In genomic region chr6:144341831-144342527, GRCh38 we compare ENCODE assay signal across 12 cellular contexts. TPM values are rescaled to one million over a fixed set of nuclear protein-coding genes. Genes with fewer than 3 reads are reported as not detected.
A peak's percentile ranks its signal among the peaks of the same experiment; 100 is the strongest.
DNase-seq lines count a peak whose midpoint lies in the region; ATAC-seq and TF ChIP-seq lines count a peak whose summit lies in the region.
"Had no signal": no experiment of that assay in that cellular context is flagged by ENCODE, and none has a peak within 500 bp of the region (broad histone marks: within the 10 kb centered on the region; RNA-seq: fewer than 3 reads in every experiment).

No MANE protein-coding gene starts in this region.

- no peak overlapping the region for H3K18ac ChIP-seq in mesenchymal stem cell (ENCODE audit: low read depth in 1 of 2, low read length in 2 of 2)

- DNase-seq in DND-41 (no peak), RPMI7951 (ENCODE audit: low read depth) (peak; percentile 51), mesenchymal stem cell (no peak), NCI-H526 treated with DMSO at 0.1 percent for 48 hours (lab: John Stamatoyannopoulos, UW) (no peak), NCI-H345 treated with DMSO at 0.1 percent for 48 hours (lab: John Stamatoyannopoulos, UW; ENCODE audit: unreplicated experiment) (no peak), HFFc6 (no peak), testis (no peak)
- DNase-seq: activated CD4-positive, alpha-beta T cell treated with anti-CD3 and anti-CD28 coated beads for 1 hour; KG1; stimulated activated CD4-positive, alpha-beta T cell treated with anti-CD3 and anti-CD28 coated beads, Interleukin-4, amount 100 ng/mL, for 1 hour had no signal

- H2BK5ac ChIP-seq in mesenchymal stem cell (ENCODE audit: low read depth, low read length, poor library complexity, severe bottlenecking), result no peak overlapping the region

- H3K36me3 ChIP-seq in DND-41 (ENCODE audit: insufficient read depth, low read length) (0 out of 2 replicates have a peak, but pooled peaks cover 4% of the 10 kb centered on the region), mesenchymal stem cell (ENCODE audit: control insufficient read depth in 1 of 2, insufficient read depth in 2 of 2, low read depth in 1 of 2, low read length in 2 of 2) (peaks cover 0 to 3% of the 10 kb centered on the region in 2 experiments), testis (ENCODE audit: low read depth, missing control alignments) (no peaks in the 10 kb centered on the region)
- H3K36me3 ChIP-seq: ascending aorta had no signal

- H3K4me3 Mint-ChIP-seq in HFFc6, result no peak overlapping the region

- H2AK5ac ChIP-seq in mesenchymal stem cell (ENCODE audit: low read length, severe bottlenecking), result no peak overlapping the region

- no peak overlapping the region for H3K23ac ChIP-seq in mesenchymal stem cell (ENCODE audit: low read length in 2 of 2)

- no peak overlapping the region for H2BK120ac ChIP-seq in mesenchymal stem cell (ENCODE audit: low read depth, low read length)

- no peak overlapping the region for H2BK15ac ChIP-seq in mesenchymal stem cell (ENCODE audit: low read depth, poor library complexity, severe bottlenecking)

- TF ChIP-seq POLR2A in testis (IDR thresholded peaks at IDR 0.05), result no peak

- H3K27ac Mint-ChIP-seq in HFFc6, result no peak overlapping the region

- no peaks in the 10 kb centered on the region; the same call in 1 of the 2 replicates for H3K27me3 Mint-ChIP-seq in HFFc6 (ENCODE audit: insufficient read depth)

- no peak overlapping the region for H3K9ac ChIP-seq in DND-41 (ENCODE audit: low read depth, low read length)
- peak overlapping the region; percentile 22 for H3K9ac ChIP-seq in mesenchymal stem cell (ENCODE audit: low read length)

- intact Hi-C loops in testis (cut with DNase I; ENCODE audit: low total_unique reads), result no loop called here

- 96% methylated on average over 2 of the region's 5 CpGs for WGBS in mesenchymal stem cell
- 83 to 92% methylated on average over 5 of the region's 5 CpGs for WGBS in testis, 2 donors

- no peaks in the 10 kb centered on the region for H3K27me3 ChIP-seq in DND-41 (ENCODE audit: insufficient read depth, low read length, poor library complexity)
- no peaks in the 10 kb centered on the region for H3K27me3 ChIP-seq in mesenchymal stem cell (ENCODE audit: control insufficient read depth in 1 of 2, insufficient read depth in 1 of 2, low read length in 2 of 2)
- no peaks in the 10 kb centered on the region for H3K27me3 ChIP-seq in testis
- H3K27me3 ChIP-seq: ascending aorta had no signal

- peak overlapping the region in 1 of 2 experiments; percentile 8; a peak in 1 of 4 replicates for H3K4me3 ChIP-seq in DND-41 (ENCODE audit: low read depth in 1 of 2, low read length in 2 of 2)
- H3K4me3 ChIP-seq in mesenchymal stem cell (ENCODE audit: insufficient read depth in 1 of 2, low read depth in 1 of 2, low read length in 2 of 2), result no peak overlapping the region
- H3K4me3 ChIP-seq in testis, result no peak overlapping the region
- H3K4me3 ChIP-seq: ascending aorta had no signal

- H3K36me3 Mint-ChIP-seq in HFFc6 (ENCODE audit: low read depth), result peaks cover 10% of the 10 kb centered on the region; the same call in 1 of the 2 replicates

- no peak for TF ChIP-seq CTCF in DND-41 (IDR thresholded peaks at IDR 0.05; ENCODE audit: borderline replicate concordance, extremely low read depth, low read length, poor library complexity, severe bottlenecking)
- no peak for TF ChIP-seq CTCF in HFFc6 (IDR thresholded peaks at IDR 0.05)
- TF ChIP-seq CTCF in testis (IDR thresholded peaks at IDR 0.05), result no peak

- peak overlapping the region in 1 of 2 experiments; percentile 63 for H3K4ac ChIP-seq in mesenchymal stem cell (ENCODE audit: low read depth in 1 of 2, low read length in 2 of 2)

- peaks cover 5% of the 10 kb centered on the region for H3K79me1 ChIP-seq in mesenchymal stem cell (replicated peaks; ENCODE audit: low read length, poor library complexity, severe bottlenecking)

- no peaks in the 10 kb centered on the region for H4K20me1 ChIP-seq in DND-41 (ENCODE audit: insufficient read depth, low read length)

- no peak for ATAC-seq in DND-41 (ENCODE audit: insufficient read depth, low read depth)
- ATAC-seq in HG02588 (IDR thresholded peaks at IDR 0.05; ENCODE audit: unreplicated experiment), result peak; percentile 72

- H3K14ac ChIP-seq in mesenchymal stem cell (ENCODE audit: low read length in 2 of 2), result no peak overlapping the region

- H2BK12ac ChIP-seq in mesenchymal stem cell (ENCODE audit: low read length in 2 of 2), result no peak overlapping the region

- peaks cover 74% of the 10 kb centered on the region for H3K4me1 Mint-ChIP-seq in HFFc6 (ENCODE audit: low read depth)

- H4K91ac ChIP-seq in mesenchymal stem cell (ENCODE audit: low read length), result no peak overlapping the region

- H3K4me2 ChIP-seq in DND-41 (ENCODE audit: insufficient read depth, low read length) (peak overlapping the region; percentile 78), mesenchymal stem cell (ENCODE audit: low read length, poor library complexity, severe bottlenecking) (no peak overlapping the region)

- H3K27ac ChIP-seq in DND-41 (ENCODE audit: low read length) (peak overlapping the region; percentile 32; the same call in 1 of the 2 replicates), mesenchymal stem cell (ENCODE audit: low read length, poor library complexity, severe bottlenecking) (no peak overlapping the region), testis (no peak overlapping the region)
- H3K27ac ChIP-seq: ascending aorta had no signal

- H3K9me3 ChIP-seq in DND-41 (ENCODE audit: insufficient read depth, low read length, severe bottlenecking) (no peaks in the 10 kb centered on the region), mesenchymal stem cell (ENCODE audit: control insufficient read depth, low read length) (no peaks in the 10 kb centered on the region), testis (no peaks in the 10 kb centered on the region)
- H3K9me3 ChIP-seq: ascending aorta had no signal

- no peak overlapping the region for H4K8ac ChIP-seq in mesenchymal stem cell (ENCODE audit: low read length)

- H3K79me2 ChIP-seq in DND-41 (ENCODE audit: insufficient read depth, low read length), result peaks cover 89% of the 10 kb centered on the region

- H3K9me3 Mint-ChIP-seq in HFFc6, result no peaks in the 10 kb centered on the region

- H2AFZ ChIP-seq in DND-41 (ENCODE audit: low read depth, low read length) (no peak overlapping the region), mesenchymal stem cell (ENCODE audit: low read depth, low read length) (no peak overlapping the region)

- peaks cover 60% of the 10 kb centered on the region for H3K4me1 ChIP-seq in DND-41 (ENCODE audit: insufficient read depth, low read length)
- peaks cover 11% of the 10 kb centered on the region for H3K4me1 ChIP-seq in mesenchymal stem cell (ENCODE audit: control insufficient read depth, insufficient read depth, low read depth, low read length)
- H3K4me1 ChIP-seq in testis, result peaks cover 12% of the 10 kb centered on the region

RNA-seq across cellular contexts. Expression of gene UTRN, which starts 56.8 kb away (rescaled TPM):
- total RNA-seq in RPMI7951 (2014; rRNA removed; shearing (Covaris generic)), result 54.3 and 70.0 TPM in 2 replicates
- 14.5 TPM for polyA plus RNA-seq in mesenchymal stem cell (2013, experiment 1 of 2)
- polyA plus RNA-seq in mesenchymal stem cell (2013, experiment 2 of 2), result 12.9 TPM
- total RNA-seq in HFFc6 (2021; fragmentation: NEBNext Ultra II Directional; extraction: Animal tissue kit (Norgen Biotek cat#: 25700)), result 100 to 1,000 TPM in 5 of 6 experiments, 10 to 100 TPM in 1; 99.6 to 116 (median 109) TPM
- total RNA-seq in testis, result 100 to 1,000 TPM; 118 to 127 TPM
- polyA plus RNA-seq in testis (ENCODE audit: insufficient read depth, low read depth, low replicate concordance), result 109 TPM
